In genomic region chr21:43867936-43868335, GRCh38 we compare ENCODE assay signal across 1 cellular context.
TF ChIP-seq lines count a peak whose summit lies in the region.

No MANE protein-coding gene starts in this region.

TF ChIP-seq in HepG2, 621 proteins besides CTCF, POLR2A, EP300 and RAD21 (continued from another document and continues in another):
- TF ChIP-seq, protein P1, sequence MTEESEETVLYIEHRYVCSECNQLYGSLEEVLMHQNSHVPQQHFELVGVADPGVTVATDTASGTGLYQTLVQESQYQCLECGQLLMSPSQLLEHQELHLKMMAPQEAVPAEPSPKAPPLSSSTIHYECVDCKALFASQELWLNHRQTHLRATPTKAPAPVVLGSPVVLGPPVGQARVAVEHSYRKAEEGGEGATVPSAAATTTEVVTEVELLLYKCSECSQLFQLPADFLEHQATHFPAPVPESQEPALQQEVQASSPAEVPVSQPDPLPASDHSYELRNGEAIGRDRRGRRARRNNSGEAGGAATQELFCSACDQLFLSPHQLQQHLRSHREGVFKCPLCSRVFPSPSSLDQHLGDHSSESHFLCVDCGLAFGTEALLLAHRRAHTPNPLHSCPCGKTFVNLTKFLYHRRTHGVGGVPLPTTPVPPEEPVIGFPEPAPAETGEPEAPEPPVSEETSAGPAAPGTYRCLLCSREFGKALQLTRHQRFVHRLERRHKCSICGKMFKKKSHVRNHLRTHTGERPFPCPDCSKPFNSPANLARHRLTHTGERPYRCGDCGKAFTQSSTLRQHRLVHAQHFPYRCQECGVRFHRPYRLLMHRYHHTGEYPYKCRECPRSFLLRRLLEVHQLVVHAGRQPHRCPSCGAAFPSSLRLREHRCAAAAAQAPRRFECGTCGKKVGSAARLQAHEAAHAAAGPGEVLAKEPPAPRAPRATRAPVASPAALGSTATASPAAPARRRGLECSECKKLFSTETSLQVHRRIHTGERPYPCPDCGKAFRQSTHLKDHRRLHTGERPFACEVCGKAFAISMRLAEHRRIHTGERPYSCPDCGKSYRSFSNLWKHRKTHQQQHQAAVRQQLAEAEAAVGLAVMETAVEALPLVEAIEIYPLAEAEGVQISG (CRISPR knock-in tag; IDR thresholded peaks at IDR 0.05): peak; percentile 67
- TF ChIP-seq TCF7 (IDR thresholded peaks at IDR 0.05; ENCODE audit: low read depth) (0 out of 2 replicates have a peak, but pooled peaks have one; percentile 30), KMT2A (CRISPR knock-in tag; IDR thresholded peaks at IDR 0.05) (peak; percentile 68), CC2D1A (CRISPR knock-in tag; IDR thresholded peaks at IDR 0.05) (no peak), RXRB (CRISPR knock-in tag; IDR thresholded peaks at IDR 0.05; ENCODE audit: borderline replicate concordance) (peak; percentile 60; the same call in 1 of the 2 replicates), MED1 (CRISPR knock-in tag; IDR thresholded peaks at IDR 0.05) (0 out of 2 replicates have a peak, but pooled peaks have one; percentile 47), RARA (CRISPR knock-in tag; IDR thresholded peaks at IDR 0.05) (peak; percentile 57; the same call in 1 of the 2 replicates), MYC (CRISPR knock-in tag; IDR thresholded peaks at IDR 0.05; ENCODE audit: borderline replicate concordance) (0 out of 2 replicates have a peak, but pooled peaks have one; percentile 34), FOXO1 (CRISPR knock-in tag; IDR thresholded peaks at IDR 0.05) (peak; percentile 17; the same call in 1 of the 2 replicates), HOXA3 (CRISPR knock-in tag; IDR thresholded peaks at IDR 0.05) (peak; percentile 68), DRAP1 (CRISPR knock-in tag; IDR thresholded peaks at IDR 0.05) (peak; percentile 41; the same call in 1 of the 2 replicates), MIXL1 (CRISPR knock-in tag; IDR thresholded peaks at IDR 0.05) (0 out of 2 replicates have a peak, but pooled peaks have one; percentile 14), ZNF710 (CRISPR knock-in tag; IDR thresholded peaks at IDR 0.05; ENCODE audit: borderline replicate concordance) (0 out of 2 replicates have a peak, but pooled peaks have one; percentile 37), SIN3A (IDR thresholded peaks at IDR 0.05; ENCODE audit: borderline replicate concordance, low read depth, low read length) (peak; percentile 47; the same call in 1 of the 2 replicates), HDAC1 (CRISPR knock-in tag; IDR thresholded peaks at IDR 0.05) (peak; percentile 55; the same call in 1 of the 2 replicates), ZFX (CRISPR knock-in tag; IDR thresholded peaks at IDR 0.05; ENCODE audit: low read depth) (peak; percentile 62), ZNF577 (CRISPR knock-in tag; IDR thresholded peaks at IDR 0.05; ENCODE audit: borderline replicate concordance, low read depth) (no peak), TGIF2 (CRISPR knock-in tag; IDR thresholded peaks at IDR 0.05) (0 out of 2 replicates have a peak, but pooled peaks have one; percentile 10), DMAP1 (CRISPR knock-in tag; IDR thresholded peaks at IDR 0.05) (peak; percentile 71), ZNF335 (CRISPR knock-in tag; IDR thresholded peaks at IDR 0.05) (0 out of 2 replicates have a peak, but pooled peaks have one; percentile 52), CREM (IDR thresholded peaks at IDR 0.05) (peak; percentile 38; the same call in 1 of the 2 replicates), CREM (CRISPR knock-in tag; IDR thresholded peaks at IDR 0.05) (no peak), PLSCR1 (CRISPR knock-in tag; IDR thresholded peaks at IDR 0.05; ENCODE audit: borderline replicate concordance) (no peak), ZEB1 (IDR thresholded peaks at IDR 0.05; ENCODE audit: insufficient replicate concordance, low read depth) (peak; percentile 66), ETV5 (CRISPR knock-in tag; IDR thresholded peaks at IDR 0.05; ENCODE audit: borderline replicate concordance) (0 out of 2 replicates have a peak, but pooled peaks have one; percentile 6), FOXA1 (IDR thresholded peaks at IDR 0.05) (no peak), FOXA1 (CRISPR knock-in tag; IDR thresholded peaks at IDR 0.05) (0 out of 2 replicates have a peak, but pooled peaks have one; percentile 23), UBTF (CRISPR knock-in tag; IDR thresholded peaks at IDR 0.05) (no peak), SALL1 (CRISPR knock-in tag; IDR thresholded peaks at IDR 0.05) (peak; percentile 55; the same call in 1 of the 2 replicates), CEBPG (CRISPR knock-in tag; IDR thresholded peaks at IDR 0.05) (peak; percentile 33), SOX6 (IDR thresholded peaks at IDR 0.05) (no peak), SOX6 (CRISPR knock-in tag; IDR thresholded peaks at IDR 0.05) (peak; percentile 63; the same call in 1 of the 2 replicates), NCOR1 (IDR thresholded peaks at IDR 0.05; ENCODE audit: borderline replicate concordance, low read length) (peak; percentile 69; the same call in 1 of the 2 replicates), ZSCAN9 (CRISPR knock-in tag; IDR thresholded peaks at IDR 0.05; ENCODE audit: borderline replicate concordance) (0 out of 2 replicates have a peak, but pooled peaks have one; percentile 57), ZNF331 (CRISPR knock-in tag; IDR thresholded peaks at IDR 0.05) (peak; percentile 57; the same call in 1 of the 2 replicates), HNF4G (IDR thresholded peaks at IDR 0.05; ENCODE audit: borderline replicate concordance, low read depth, low read length) (peak; percentile 66), HNF4G (CRISPR knock-in tag; IDR thresholded peaks at IDR 0.05; ENCODE audit: borderline replicate concordance, low read depth) (no peak), NKX3-1 (CRISPR knock-in tag; IDR thresholded peaks at IDR 0.05) (no peak)
- TF ChIP-seq, protein P2, sequence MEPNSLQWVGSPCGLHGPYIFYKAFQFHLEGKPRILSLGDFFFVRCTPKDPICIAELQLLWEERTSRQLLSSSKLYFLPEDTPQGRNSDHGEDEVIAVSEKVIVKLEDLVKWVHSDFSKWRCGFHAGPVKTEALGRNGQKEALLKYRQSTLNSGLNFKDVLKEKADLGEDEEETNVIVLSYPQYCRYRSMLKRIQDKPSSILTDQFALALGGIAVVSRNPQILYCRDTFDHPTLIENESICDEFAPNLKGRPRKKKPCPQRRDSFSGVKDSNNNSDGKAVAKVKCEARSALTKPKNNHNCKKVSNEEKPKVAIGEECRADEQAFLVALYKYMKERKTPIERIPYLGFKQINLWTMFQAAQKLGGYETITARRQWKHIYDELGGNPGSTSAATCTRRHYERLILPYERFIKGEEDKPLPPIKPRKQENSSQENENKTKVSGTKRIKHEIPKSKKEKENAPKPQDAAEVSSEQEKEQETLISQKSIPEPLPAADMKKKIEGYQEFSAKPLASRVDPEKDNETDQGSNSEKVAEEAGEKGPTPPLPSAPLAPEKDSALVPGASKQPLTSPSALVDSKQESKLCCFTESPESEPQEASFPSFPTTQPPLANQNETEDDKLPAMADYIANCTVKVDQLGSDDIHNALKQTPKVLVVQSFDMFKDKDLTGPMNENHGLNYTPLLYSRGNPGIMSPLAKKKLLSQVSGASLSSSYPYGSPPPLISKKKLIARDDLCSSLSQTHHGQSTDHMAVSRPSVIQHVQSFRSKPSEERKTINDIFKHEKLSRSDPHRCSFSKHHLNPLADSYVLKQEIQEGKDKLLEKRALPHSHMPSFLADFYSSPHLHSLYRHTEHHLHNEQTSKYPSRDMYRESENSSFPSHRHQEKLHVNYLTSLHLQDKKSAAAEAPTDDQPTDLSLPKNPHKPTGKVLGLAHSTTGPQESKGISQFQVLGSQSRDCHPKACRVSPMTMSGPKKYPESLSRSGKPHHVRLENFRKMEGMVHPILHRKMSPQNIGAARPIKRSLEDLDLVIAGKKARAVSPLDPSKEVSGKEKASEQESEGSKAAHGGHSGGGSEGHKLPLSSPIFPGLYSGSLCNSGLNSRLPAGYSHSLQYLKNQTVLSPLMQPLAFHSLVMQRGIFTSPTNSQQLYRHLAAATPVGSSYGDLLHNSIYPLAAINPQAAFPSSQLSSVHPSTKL (CRISPR knock-in tag; IDR thresholded peaks at IDR 0.05): peak; percentile 15; the same call in 1 of the 2 replicates
- TF ChIP-seq, protein P3, sequence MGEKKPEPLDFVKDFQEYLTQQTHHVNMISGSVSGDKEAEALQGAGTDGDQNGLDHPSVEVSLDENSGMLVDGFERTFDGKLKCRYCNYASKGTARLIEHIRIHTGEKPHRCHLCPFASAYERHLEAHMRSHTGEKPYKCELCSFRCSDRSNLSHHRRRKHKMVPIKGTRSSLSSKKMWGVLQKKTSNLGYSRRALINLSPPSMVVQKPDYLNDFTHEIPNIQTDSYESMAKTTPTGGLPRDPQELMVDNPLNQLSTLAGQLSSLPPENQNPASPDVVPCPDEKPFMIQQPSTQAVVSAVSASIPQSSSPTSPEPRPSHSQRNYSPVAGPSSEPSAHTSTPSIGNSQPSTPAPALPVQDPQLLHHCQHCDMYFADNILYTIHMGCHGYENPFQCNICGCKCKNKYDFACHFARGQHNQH (CRISPR knock-in tag; IDR thresholded peaks at IDR 0.05): no peak; the same call in 1 of the 2 replicates
- TF ChIP-seq, protein P4, sequence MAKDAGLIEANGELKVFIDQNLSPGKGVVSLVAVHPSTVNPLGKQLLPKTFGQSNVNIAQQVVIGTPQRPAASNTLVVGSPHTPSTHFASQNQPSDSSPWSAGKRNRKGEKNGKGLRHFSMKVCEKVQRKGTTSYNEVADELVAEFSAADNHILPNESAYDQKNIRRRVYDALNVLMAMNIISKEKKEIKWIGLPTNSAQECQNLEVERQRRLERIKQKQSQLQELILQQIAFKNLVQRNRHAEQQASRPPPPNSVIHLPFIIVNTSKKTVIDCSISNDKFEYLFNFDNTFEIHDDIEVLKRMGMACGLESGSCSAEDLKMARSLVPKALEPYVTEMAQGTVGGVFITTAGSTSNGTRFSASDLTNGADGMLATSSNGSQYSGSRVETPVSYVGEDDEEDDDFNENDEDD (CRISPR knock-in tag; IDR thresholded peaks at IDR 0.05; ENCODE audit: borderline replicate concordance): peak; percentile 61; the same call in 1 of the 2 replicates
- TF ChIP-seq, protein P5, sequence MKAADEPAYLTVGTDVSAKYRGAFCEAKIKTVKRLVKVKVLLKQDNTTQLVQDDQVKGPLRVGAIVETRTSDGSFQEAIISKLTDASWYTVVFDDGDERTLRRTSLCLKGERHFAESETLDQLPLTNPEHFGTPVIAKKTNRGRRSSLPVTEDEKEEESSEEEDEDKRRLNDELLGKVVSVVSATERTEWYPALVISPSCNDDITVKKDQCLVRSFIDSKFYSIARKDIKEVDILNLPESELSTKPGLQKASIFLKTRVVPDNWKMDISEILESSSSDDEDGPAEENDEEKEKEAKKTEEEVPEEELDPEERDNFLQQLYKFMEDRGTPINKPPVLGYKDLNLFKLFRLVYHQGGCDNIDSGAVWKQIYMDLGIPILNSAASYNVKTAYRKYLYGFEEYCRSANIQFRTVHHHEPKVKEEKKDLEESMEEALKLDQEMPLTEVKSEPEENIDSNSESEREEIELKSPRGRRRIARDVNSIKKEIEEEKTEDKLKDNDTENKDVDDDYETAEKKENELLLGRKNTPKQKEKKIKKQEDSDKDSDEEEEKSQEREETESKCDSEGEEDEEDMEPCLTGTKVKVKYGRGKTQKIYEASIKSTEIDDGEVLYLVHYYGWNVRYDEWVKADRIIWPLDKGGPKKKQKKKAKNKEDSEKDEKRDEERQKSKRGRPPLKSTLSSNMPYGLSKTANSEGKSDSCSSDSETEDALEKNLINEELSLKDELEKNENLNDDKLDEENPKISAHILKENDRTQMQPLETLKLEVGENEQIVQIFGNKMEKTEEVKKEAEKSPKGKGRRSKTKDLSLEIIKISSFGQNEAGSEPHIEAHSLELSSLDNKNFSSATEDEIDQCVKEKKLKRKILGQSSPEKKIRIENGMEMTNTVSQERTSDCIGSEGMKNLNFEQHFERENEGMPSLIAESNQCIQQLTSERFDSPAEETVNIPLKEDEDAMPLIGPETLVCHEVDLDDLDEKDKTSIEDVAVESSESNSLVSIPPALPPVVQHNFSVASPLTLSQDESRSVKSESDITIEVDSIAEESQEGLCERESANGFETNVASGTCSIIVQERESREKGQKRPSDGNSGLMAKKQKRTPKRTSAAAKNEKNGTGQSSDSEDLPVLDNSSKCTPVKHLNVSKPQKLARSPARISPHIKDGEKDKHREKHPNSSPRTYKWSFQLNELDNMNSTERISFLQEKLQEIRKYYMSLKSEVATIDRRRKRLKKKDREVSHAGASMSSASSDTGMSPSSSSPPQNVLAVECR (CRISPR knock-in tag; IDR thresholded peaks at IDR 0.05; ENCODE audit: borderline replicate concordance): peak; percentile 60; the same call in 1 of the 2 replicates
